Comparison of ENCODE assay signal across 7 cellular contexts in the genomic region with DNA sequence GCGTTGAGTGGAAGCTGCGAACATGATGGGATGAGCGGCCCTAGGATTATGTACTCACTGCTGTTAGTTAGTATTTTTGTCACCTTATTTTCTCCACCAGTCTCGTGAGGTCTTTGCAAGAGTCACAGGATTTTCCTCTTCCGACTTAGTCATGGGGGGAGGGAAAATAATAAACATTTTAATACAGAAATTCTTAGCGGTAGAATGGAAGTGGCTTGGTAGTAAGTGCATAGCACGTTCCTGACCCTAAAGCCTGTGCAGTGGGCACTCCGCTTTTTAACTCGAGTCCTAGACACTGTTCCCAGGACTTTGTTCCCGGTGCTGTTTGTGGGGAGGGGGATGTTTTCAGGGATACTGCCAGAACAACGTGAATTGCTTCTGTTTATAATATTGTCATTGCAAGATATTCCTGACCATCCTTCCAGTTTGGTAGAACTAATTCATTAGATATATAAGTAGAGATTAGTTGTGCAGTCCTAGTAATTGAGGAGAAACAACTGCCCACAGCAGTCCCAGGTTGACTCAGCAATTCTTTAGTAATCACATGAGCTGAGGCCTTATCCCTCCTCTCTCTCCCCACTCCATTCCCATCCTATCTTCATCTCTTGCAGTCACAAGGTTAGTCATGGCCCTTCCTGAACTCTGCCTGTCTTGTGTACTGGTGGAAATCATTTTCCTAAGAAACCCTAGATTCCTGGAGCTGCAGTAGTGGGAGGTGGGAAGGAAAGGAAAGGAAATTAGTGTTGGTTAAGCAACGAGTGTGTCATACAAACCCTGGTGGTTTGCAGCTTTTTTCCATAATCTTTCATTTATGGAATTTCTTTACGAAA. TPM values are rescaled to one million over a fixed set of nuclear protein-coding genes. Genes with fewer than 3 reads are reported as not detected.
DNase-seq lines count a peak whose midpoint lies in the region; ATAC-seq, FAIRE-seq and TF ChIP-seq lines count a peak whose summit lies in the region.

No MANE protein-coding gene starts in this region.

- H3K36me3 Mint-ChIP-seq in mesothelial cell of epicardium, result peaks cover 8% of the 10 kb centered on the region
- no peaks in the 10 kb centered on the region for H3K36me3 Mint-ChIP-seq in progenitor cell of endocrine pancreas (ENCODE audit: insufficient read depth)

- peaks cover 25% of the 10 kb centered on the region for H3K4me1 ChIP-seq in lower lobe of right lung

- no peak overlapping the region for H3K27ac Mint-ChIP-seq in mesothelial cell of epicardium
- no peak overlapping the region for H3K27ac Mint-ChIP-seq in progenitor cell of endocrine pancreas

- H3K36me3 ChIP-seq in bronchial epithelial cell (ENCODE audit: control insufficient read depth, insufficient read depth, low read length) (peaks cover 2% of the 10 kb centered on the region), lower lobe of right lung (peaks cover 15% of the 10 kb centered on the region)

- peak overlapping the region; percentile 91 for H3K27ac ChIP-seq in lower lobe of right lung

- H3K9me3 Mint-ChIP-seq in mesothelial cell of epicardium (no peaks in the 10 kb centered on the region), progenitor cell of endocrine pancreas (ENCODE audit: low read depth) (no peaks in the 10 kb centered on the region)

- peak; percentile 85 for DNase-seq in LHCN-M2 (ENCODE audit: low read depth)
- DNase-seq in bronchial epithelial cell (ENCODE audit: low read depth), result peak; percentile 78
- DNase-seq in lower lobe of right lung, result no peak
- DNase-seq in mesothelial cell of epicardium (ENCODE audit: low spot score in 2 of 2, unreplicated experiment in 2 of 2), result no peak
- no peak for DNase-seq in progenitor cell of endocrine pancreas (ENCODE audit: low spot score, unreplicated experiment)
- no peak for DNase-seq in NCI-H1105 (lab: John Stamatoyannopoulos, UW)

- H3K4me1 Mint-ChIP-seq in mesothelial cell of epicardium (peaks cover 13% of the 10 kb centered on the region), progenitor cell of endocrine pancreas (ENCODE audit: low read depth) (peaks cover 10% of the 10 kb centered on the region)

- H3K27me3 ChIP-seq in bronchial epithelial cell (ENCODE audit: control insufficient read depth, insufficient read depth, low read length) (no peaks in the 10 kb centered on the region), lower lobe of right lung (ENCODE audit: low read depth) (no peaks in the 10 kb centered on the region)

- H3K27me3 Mint-ChIP-seq in mesothelial cell of epicardium (ENCODE audit: low read depth), result no peaks in the 10 kb centered on the region
- H3K27me3 Mint-ChIP-seq in progenitor cell of endocrine pancreas, result no peaks in the 10 kb centered on the region

- H3K4me3 ChIP-seq in GM12875 (ENCODE audit: low read depth, low read length) (peak overlapping the region; percentile 99), bronchial epithelial cell (ENCODE audit: low read depth, low read length) (peak overlapping the region; percentile 75), lower lobe of right lung (peak overlapping the region; percentile 81)

- H3K4me3 Mint-ChIP-seq in mesothelial cell of epicardium (no peak overlapping the region), progenitor cell of endocrine pancreas (ENCODE audit: low read depth) (no peak overlapping the region)

- FAIRE-seq in bronchial epithelial cell (lab: Jason Lieb, UNC), result no peak

- intact Hi-C loops in lower lobe of right lung (cut with DNase I), result no loop called here

- H3K9me3 ChIP-seq in lower lobe of right lung, result no peaks in the 10 kb centered on the region

- peak in 1 of 2 donors; percentile 28 for ATAC-seq in lower lobe of right lung

- TF ChIP-seq CTCF in GM12875 (IDR thresholded peaks at IDR 0.05; ENCODE audit: borderline replicate concordance, insufficient read depth, low read depth, low read length) (no peak), bronchial epithelial cell (IDR thresholded peaks at IDR 0.05; ENCODE audit: insufficient read depth, low read length, severe bottlenecking) (no peak), lower lobe of right lung (IDR thresholded peaks at IDR 0.05) (no peak), mesothelial cell of epicardium (IDR thresholded peaks at IDR 0.05; ENCODE audit: unreplicated experiment) (no peak), progenitor cell of endocrine pancreas (IDR thresholded peaks at IDR 0.05; ENCODE audit: unreplicated experiment) (no peak)

RNA-seq across cellular contexts. Expression of a gene that starts 0.8 kb away (rescaled TPM):
- total RNA-seq in LHCN-M2 (2014; rRNA removed) (40.3 and 52.4 TPM in 2 replicates), bronchial epithelial cell (16.1 and 22.3 TPM in 2 replicates), lower lobe of right lung (28.3 TPM), mesothelial cell of epicardium (13.6 to 17.1 TPM (median 16.9 TPM) in 3 replicates), progenitor cell of endocrine pancreas (14.4 and 18.7 TPM in 2 replicates)
- polyA plus RNA-seq in LHCN-M2 (2012), result 22.7 TPM

RNA-seq across cellular contexts. Expression of a gene that starts 1.0 kb away (rescaled TPM):
- total RNA-seq in LHCN-M2 (2014; rRNA removed) (16.2 and 22.0 TPM in 2 replicates), bronchial epithelial cell (9.6 and 12.1 TPM in 2 replicates), lower lobe of right lung (10.6 TPM), mesothelial cell of epicardium (15.0 to 19.1 TPM (median 16.2 TPM) in 3 replicates), progenitor cell of endocrine pancreas (13.1 and 15.0 TPM in 2 replicates)
- polyA plus RNA-seq in LHCN-M2 (2012), result 5.6 TPM

Comparison
In these comparisons a context has a peak if more than half of its experiments do, and no peak if none do; other contexts are left out.
1. DNase-seq: peak in LHCN-M2 (single experiment) and bronchial epithelial cell (single experiment); none in lower lobe of right lung (single experiment), mesothelial cell of epicardium (0 of 2), progenitor cell of endocrine pancreas (single experiment) and NCI-H1105 (single experiment).
2. Peak in every context shown above with its lines, with median percentiles within 50 percentile points of each other: H3K4me3 ChIP-seq.